8 cellular contexts compared by ENCODE assay signal in genomic region chr3:153160451-153161137, GRCh38.
A peak's percentile ranks its signal among the peaks of the same experiment; 100 is the strongest.
DNase-seq lines count a peak whose midpoint lies in the region; TF ChIP-seq lines count a peak whose summit lies in the region.

No MANE protein-coding gene starts in this region.

- peak; percentile 47 for TF ChIP-seq POLR2A in GM10847 (IDR thresholded peaks at IDR 0.05; ENCODE audit: extremely low read depth, insufficient read length)

- H3K27ac ChIP-seq in MM.1S (ENCODE audit: low read length), result peak overlapping the region; percentile 98
- H3K27ac ChIP-seq in caudate nucleus (ENCODE audit: low read depth, low read length), result peak overlapping the region; percentile 92

- peaks cover 8% of the 10 kb centered on the region; the same call in 1 of the 2 replicates for H4K20me1 ChIP-seq in MM.1S (ENCODE audit: insufficient read depth, low read length)

- H3K9me2 ChIP-seq in MM.1S (replicated peaks; ENCODE audit: insufficient read depth, low read length), result no peaks in the 10 kb centered on the region

- DNase-seq in HCEC 1CT, result peak; percentile 80
- DNase-seq in MM.1S, result peak; percentile 91
- DNase-seq in caudate nucleus (lab: John Stamatoyannopoulos, UW), result peak in 58 of 61 donors; percentile 19 to 88 (median 68)
- DNase-seq in islet precursor cell, result peak; percentile 98
- peak; percentile 56 for DNase-seq in stimulated activated CD4-positive, alpha-beta T cell treated with anti-CD3 and anti-CD28 coated beads, Interleukin-12 subunit alpha, Interleukin-12 subunit beta, amount 100 ng/mL, for 4 hours
- no peak for DNase-seq in NCI-H2171 (lab: John Stamatoyannopoulos, UW)

- no peaks in the 10 kb centered on the region for H3K27me3 ChIP-seq in MM.1S (replicated peaks; ENCODE audit: insufficient read depth, low read length)

- peaks cover 15% of the 10 kb centered on the region for H3K4me1 ChIP-seq in MM.1S (ENCODE audit: low read length)

- peak overlapping the region; percentile 64 for H2AFZ ChIP-seq in MM.1S (ENCODE audit: low read length)

- H3K36me3 ChIP-seq in MM.1S (replicated peaks; ENCODE audit: insufficient read depth, low read length), result no peaks in the 10 kb centered on the region

- peaks cover 18% of the 10 kb centered on the region for H3F3A ChIP-seq in MM.1S (ENCODE audit: insufficient read depth, low read length)

- peak overlapping the region; percentile 92 for H3K9ac ChIP-seq in MM.1S (ENCODE audit: low read length)

- H3K9me3 ChIP-seq in MM.1S (replicated peaks; ENCODE audit: insufficient read depth, low read length), result no peaks in the 10 kb centered on the region

- H3K4me3 ChIP-seq in MM.1S (ENCODE audit: low read length), result peak overlapping the region; percentile 87
- H3K4me3 ChIP-seq in WI38 (ENCODE audit: low read depth, low read length), result peak overlapping the region; percentile 68

- TF ChIP-seq CTCF in MM.1S (IDR thresholded peaks at IDR 0.05; ENCODE audit: low read length), result no peak
- no peak for TF ChIP-seq CTCF in WI38 (IDR thresholded peaks at IDR 0.05; ENCODE audit: low read depth, low read length)

- peaks cover 36% of the 10 kb centered on the region for H3K79me2 ChIP-seq in MM.1S (ENCODE audit: low read length)

- peak overlapping the region; percentile 88 for H3K4me2 ChIP-seq in MM.1S (ENCODE audit: low read depth, low read length)
